In the genomic region with DNA sequence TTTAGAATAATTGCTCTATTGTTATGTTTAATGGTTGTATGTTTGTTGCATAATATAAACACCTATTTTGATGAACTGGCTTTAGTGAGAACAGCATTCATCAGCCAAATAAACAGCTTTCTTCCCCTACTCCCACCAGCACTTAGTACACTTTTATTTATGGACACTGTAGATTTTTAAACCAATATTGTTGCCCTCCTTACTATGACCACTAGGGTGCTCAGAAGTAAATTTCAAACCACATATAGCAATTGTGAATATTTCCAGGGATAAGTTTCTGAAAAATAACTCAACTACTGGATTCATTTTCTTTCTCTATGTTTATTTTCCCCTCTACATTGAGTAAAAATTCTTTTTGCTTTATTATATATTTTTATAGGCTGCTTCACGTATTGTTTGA, we compare ENCODE assay signal across 17 cellular contexts.
DNase-seq lines count a peak whose midpoint lies in the region; ATAC-seq and TF ChIP-seq lines count a peak whose summit lies in the region.
"Had no signal": no experiment of that assay in that cellular context is flagged by ENCODE, and none has a peak within 500 bp of the region (broad histone marks: within the 10 kb centered on the region; RNA-seq: fewer than 3 reads in every experiment).

No MANE protein-coding gene starts in this region.

- BruUV-seq in Caco-2 (replicated peaks; lab: Mats Ljungman, UMichigan) = no TSS peak

- no peaks in the 10 kb centered on the region for H3K36me3 ChIP-seq in Caco-2 (ENCODE audit: control insufficient read depth, insufficient read depth, low read length)
- no peaks in the 10 kb centered on the region for H3K36me3 ChIP-seq in lower lobe of right lung
- H3K36me3 ChIP-seq: BLaER1 treated with 17β-estradiol and CSF1 and Interleukin-3, amounts not matched to agents 10 nM and 100 nM; uterus had no signal

- no peaks in the 10 kb centered on the region for H3K36me3 Mint-ChIP-seq in Caco-2 (ENCODE audit: insufficient read depth, unreplicated experiment)
- no peaks in the 10 kb centered on the region for H3K36me3 Mint-ChIP-seq in stimulated activated naive B cell treated with anti-CD40 and anti-IgM and Interleukin-4, amounts not matched to agents 10 μg/mL and 1 μg/mL and 100 μg/mL, for 72 hours
- H3K36me3 Mint-ChIP-seq: activated naive CD4-positive, alpha-beta T cell treated with anti-CD3 and anti-CD28 coated beads, Interleukin-2, amount 50 U/mL, for 24 hours; naive thymus-derived CD4-positive, alpha-beta T cell had no signal

- H3K27ac ChIP-seq in lower lobe of right lung = no peak overlapping the region
- H3K27ac ChIP-seq: BLaER1 treated with 17β-estradiol and CSF1 and Interleukin-3, amounts not matched to agents 10 nM and 100 nM; uterus had no signal

- ATAC-seq in lower lobe of right lung = no peak
- ATAC-seq in stimulated activated naive B cell treated with anti-CD40 and anti-IgM and Interleukin-4, amounts not matched to agents 10 μg/mL and 1 μg/mL and 100 μg/mL, for 72 hours (replicated peaks) = no peak
- ATAC-seq: left lobe of liver; naive thymus-derived CD4-positive, alpha-beta T cell; sciatic nerve; stimulated activated naive CD8-positive, alpha-beta T cell treated with anti-CD3 and anti-CD28 coated beads, Interleukin-15, Interleukin-2, amounts not matched to agents 100 U/mL and 50 U/mL, for 24 hours had no signal

- H3K27me3 ChIP-seq in Caco-2 (replicated peaks; ENCODE audit: control insufficient read depth, insufficient read depth, low read length) (no peaks in the 10 kb centered on the region), lower lobe of right lung (ENCODE audit: low read depth) (no peaks in the 10 kb centered on the region)
- H3K27me3 ChIP-seq: BLaER1 treated with 17β-estradiol and CSF1 and Interleukin-3, amounts not matched to agents 10 nM and 100 nM; uterus had no signal

- no peaks in the 10 kb centered on the region for H3K9me3 ChIP-seq in Caco-2
- no peaks in the 10 kb centered on the region for H3K9me3 ChIP-seq in lower lobe of right lung
- H3K9me3 ChIP-seq: uterus had no signal

- CTCF ChIA-PET in Caco-2 (lab: Charles Lee) = no interaction called here

- H3K27ac Mint-ChIP-seq in Caco-2 (ENCODE audit: unreplicated experiment) = no peak overlapping the region
- no peak overlapping the region for H3K27ac Mint-ChIP-seq in stimulated activated naive B cell treated with anti-CD40 and anti-IgM and Interleukin-4, amounts not matched to agents 10 μg/mL and 1 μg/mL and 100 μg/mL, for 72 hours
- H3K27ac Mint-ChIP-seq: activated B cell treated with CpG ODN at 0.5 μM for 24 hours; activated naive CD4-positive, alpha-beta T cell treated with anti-CD3 and anti-CD28 coated beads, Interleukin-2, amount 50 U/mL, for 24 hours; naive thymus-derived CD4-positive, alpha-beta T cell had no signal

- no peaks in the 10 kb centered on the region for H3K4me1 Mint-ChIP-seq in Caco-2 (ENCODE audit: low read depth, unreplicated experiment)
- H3K4me1 Mint-ChIP-seq in stimulated activated naive B cell treated with anti-CD40 and anti-IgM and Interleukin-4, amounts not matched to agents 10 μg/mL and 1 μg/mL and 100 μg/mL, for 72 hours = peaks cover 0 to 5% of the 10 kb centered on the region in 2 donors
- H3K4me1 Mint-ChIP-seq: activated B cell treated with CpG ODN at 0.5 μM for 24 hours; activated naive CD4-positive, alpha-beta T cell treated with anti-CD3 and anti-CD28 coated beads, Interleukin-2, amount 50 U/mL, for 24 hours had no signal

- no peak overlapping the region for H3K4me3 Mint-ChIP-seq in Caco-2 (ENCODE audit: unreplicated experiment)
- H3K4me3 Mint-ChIP-seq in stimulated activated naive B cell treated with anti-CD40 and anti-IgM and Interleukin-4, amounts not matched to agents 10 μg/mL and 1 μg/mL and 100 μg/mL, for 72 hours = no peak overlapping the region
- H3K4me3 Mint-ChIP-seq: activated B cell treated with CpG ODN at 0.5 μM for 24 hours; activated naive CD4-positive, alpha-beta T cell treated with anti-CD3 and anti-CD28 coated beads, Interleukin-2, amount 50 U/mL, for 24 hours; naive thymus-derived CD4-positive, alpha-beta T cell had no signal

- POLR2A ChIA-PET in Caco-2 (lab: Charles Lee) = no interaction called here

- intact Hi-C loops in Caco-2 (cut with micrococcal nuclease; ENCODE audit: unreplicated experiment) (loop anchor here (10.0 kb wide), 1 partner anchor 93 kb away; no protein-coding TSS in a partner anchor), lower lobe of right lung (cut with DNase I) (no loop called here)

- peaks cover 9% of the 10 kb centered on the region for H3K9me3 Mint-ChIP-seq in Caco-2 (ENCODE audit: unreplicated experiment)
- H3K9me3 Mint-ChIP-seq in stimulated activated naive B cell treated with anti-CD40 and anti-IgM and Interleukin-4, amounts not matched to agents 10 μg/mL and 1 μg/mL and 100 μg/mL, for 72 hours = peaks cover 0 to 7% of the 10 kb centered on the region in 2 donors

- peaks cover 9% of the 10 kb centered on the region for H3K27me3 Mint-ChIP-seq in Caco-2 (ENCODE audit: insufficient read depth, unreplicated experiment)
- H3K27me3 Mint-ChIP-seq in stimulated activated naive B cell treated with anti-CD40 and anti-IgM and Interleukin-4, amounts not matched to agents 10 μg/mL and 1 μg/mL and 100 μg/mL, for 72 hours = peaks cover 3 to 6% of the 10 kb centered on the region in 2 donors
- H3K27me3 Mint-ChIP-seq: activated naive CD4-positive, alpha-beta T cell treated with anti-CD3 and anti-CD28 coated beads, Interleukin-2, amount 50 U/mL, for 24 hours had no signal

- no peak for DNase-seq in Caco-2
- no peak for DNase-seq in lower lobe of right lung
- no peak for DNase-seq in NCI-H1105 (lab: John Stamatoyannopoulos, UW)
- no peak for DNase-seq in stimulated activated naive CD4-positive, alpha-beta T cell (lab: John Stamatoyannopoulos, UW)
- DNase-seq in stimulated activated naive B cell treated with anti-CD40 and anti-IgM and Interleukin-4, amounts not matched to agents 10 μg/mL and 1 μg/mL and 100 μg/mL, for 72 hours = no peak
- no peak for DNase-seq in cerebellar cortex (ENCODE audit: low spot score)
- DNase-seq: activated B cell treated with CpG ODN at 0.5 μM for 24 hours; central memory CD4-positive, alpha-beta T cell; naive thymus-derived CD4-positive, alpha-beta T cell; stimulated activated naive CD8-positive, alpha-beta T cell treated with anti-CD3 and anti-CD28 coated beads, Interleukin-15, Interleukin-2, amounts not matched to agents 100 U/mL and 50 U/mL, for 24 hours; uterus had no signal

- H3K4me3 ChIP-seq in Caco-2 (ENCODE audit: low read depth, low read length) (no peak overlapping the region), WI38 (ENCODE audit: low read depth, low read length) (no peak overlapping the region), lower lobe of right lung (no peak overlapping the region)
- H3K4me3 ChIP-seq: BLaER1 treated with 17β-estradiol and CSF1 and Interleukin-3, amounts not matched to agents 10 nM and 100 nM; uterus had no signal

- H3K4me1 ChIP-seq in Caco-2 (no peaks in the 10 kb centered on the region), lower lobe of right lung (no peaks in the 10 kb centered on the region)
- H3K4me1 ChIP-seq: uterus had no signal

- TF ChIP-seq CTCF in Caco-2 (IDR thresholded peaks at IDR 0.05; ENCODE audit: insufficient read depth in 1 of 2, low read depth in 1 of 2, low read length in 1 of 2, severe bottlenecking in 1 of 2, unreplicated experiment in 1 of 2) = peak; percentile 15 to 21
- TF ChIP-seq CTCF in LNCAP (IDR thresholded peaks at IDR 0.05) = peak; percentile 44
- peak; percentile 7; the same call in 1 of the 2 replicates for TF ChIP-seq CTCF in WI38 (IDR thresholded peaks at IDR 0.05; ENCODE audit: low read depth, low read length)
- TF ChIP-seq CTCF in lower lobe of right lung (IDR thresholded peaks at IDR 0.05) = peak; percentile 11
